Comparison of ENCODE assay signal across 12 cellular contexts in genomic region chr9:74281674-74282073, GRCh38.
DNase-seq lines count a peak whose midpoint lies in the region; ATAC-seq and TF ChIP-seq lines count a peak whose summit lies in the region.
"Had no signal": no experiment of that assay in that cellular context is flagged by ENCODE, and none has a peak within 500 bp of the region (broad histone marks: within the 10 kb centered on the region; RNA-seq: fewer than 3 reads in every experiment).

No MANE protein-coding gene starts in this region.

- intact Hi-C loops in activated CD4-positive, alpha-beta memory T cell treated with anti-CD3 and anti-CD28 coated beads for 36 hours (cut with micrococcal nuclease): no loop called here
- intact Hi-C loops in mammary epithelial cell (cut with micrococcal nuclease): loop anchor here (1.0 kb wide), 1 partner anchor 597 kb away; no protein-coding TSS in a partner anchor
- intact Hi-C loops in aorta (cut with DNase I): no loop called here

- dilution Hi-C loops in mammary epithelial cell (cut with HindIII; ENCODE audit: low sequenced_read_pairs): no loop called here

- H3K4me2 ChIP-seq in mammary epithelial cell (ENCODE audit: insufficient read depth, low read depth, low read length): no peak overlapping the region

- WGBS in mammary epithelial cell (ENCODE audit: low coverage, missing lambda C conversion rate): 100% methylated on average over 1 of the region's 1 CpG
- 98 to 100% methylated on average over 1 of the region's 1 CpG for WGBS in aorta, 2 donors

- no peaks in the 10 kb centered on the region for H3K27me3 Mint-ChIP-seq in activated CD4-positive, alpha-beta memory T cell treated with anti-CD3 and anti-CD28 coated beads for 36 hours
- no peaks in the 10 kb centered on the region for H3K27me3 Mint-ChIP-seq in activated CD4-positive, alpha-beta memory T cell treated with anti-CD3 and anti-CD28 coated beads, Interleukin-2, amount 10 ng/mL, durations not matched to agents 7 days and 5 days
- H3K27me3 Mint-ChIP-seq in T-helper 17 cell: no peaks in the 10 kb centered on the region

- H2AFZ ChIP-seq in mammary epithelial cell (ENCODE audit: low read depth, low read length): no peak overlapping the region

- H3K36me3 Mint-ChIP-seq in activated CD4-positive, alpha-beta memory T cell treated with anti-CD3 and anti-CD28 coated beads for 36 hours: no peaks in the 10 kb centered on the region
- H3K36me3 Mint-ChIP-seq in activated CD4-positive, alpha-beta memory T cell treated with anti-CD3 and anti-CD28 coated beads, Interleukin-2, amount 10 ng/mL, durations not matched to agents 7 days and 5 days (ENCODE audit: low read depth): no peaks in the 10 kb centered on the region
- H3K36me3 Mint-ChIP-seq in T-helper 17 cell (ENCODE audit: low read depth): no peaks in the 10 kb centered on the region
- H3K36me3 Mint-ChIP-seq: stimulated activated effector memory CD8-positive, alpha-beta T cell treated with anti-CD3 and anti-CD28 coated beads, Interleukin-12 subunit alpha, Interleukin-12 subunit beta, amount 100 ng/mL, for 72 hours had no signal

- H3K27ac ChIP-seq in mammary epithelial cell (ENCODE audit: insufficient read depth, low read depth, low read length) (no peak overlapping the region), aorta (ENCODE audit: low read depth in 1 of 2, low read length in 2 of 2) (no peak overlapping the region)

- CTCF ChIA-PET in activated CD4-positive, alpha-beta memory T cell treated with anti-CD3 and anti-CD28 coated beads for 36 hours (lab: Charles Lee): no interaction called here
- CTCF ChIA-PET in activated CD4-positive, alpha-beta memory T cell treated with anti-CD3 and anti-CD28 coated beads, Interleukin-2, amount 10 ng/mL, durations not matched to agents 7 days and 5 days (lab: Charles Lee): no interaction called here
- CTCF ChIA-PET in mammary epithelial cell (lab: Charles Lee; ENCODE audit: low non-redundant PET): interaction anchor here (0.6 to 1.0 kb wide), 2 partner anchors 598 to 1627 kb away, joined by 3 to 7 read pairs; no protein-coding TSS in a partner anchor

- ATAC-seq in aorta (ENCODE audit: low FRiP score) (no peak), T-helper 17 cell (no peak)
- ATAC-seq: stimulated activated effector memory CD8-positive, alpha-beta T cell treated with anti-CD3 and anti-CD28 coated beads, Interleukin-12 subunit alpha, Interleukin-12 subunit beta, amount 100 ng/mL, for 72 hours had no signal

- in situ Hi-C loops in mammary epithelial cell (cut with MboI; ENCODE audit: low sequenced_read_pairs in 2 of 2): no loop called here

- peaks cover 3% of the 10 kb centered on the region for H3K4me1 Mint-ChIP-seq in activated CD4-positive, alpha-beta memory T cell treated with anti-CD3 and anti-CD28 coated beads for 36 hours (ENCODE audit: low read depth)
- H3K4me1 Mint-ChIP-seq in activated CD4-positive, alpha-beta memory T cell treated with anti-CD3 and anti-CD28 coated beads, Interleukin-2, amount 10 ng/mL, durations not matched to agents 7 days and 5 days: peaks cover 15% of the 10 kb centered on the region
- no peaks in the 10 kb centered on the region for H3K4me1 Mint-ChIP-seq in T-helper 17 cell

- peaks cover 2% of the 10 kb centered on the region for H3K9me3 Mint-ChIP-seq in activated CD4-positive, alpha-beta memory T cell treated with anti-CD3 and anti-CD28 coated beads for 36 hours
- no peaks in the 10 kb centered on the region for H3K9me3 Mint-ChIP-seq in activated CD4-positive, alpha-beta memory T cell treated with anti-CD3 and anti-CD28 coated beads, Interleukin-2, amount 10 ng/mL, durations not matched to agents 7 days and 5 days
- H3K9me3 Mint-ChIP-seq: stimulated activated effector memory CD8-positive, alpha-beta T cell treated with anti-CD3 and anti-CD28 coated beads, Interleukin-12 subunit alpha, Interleukin-12 subunit beta, amount 100 ng/mL, for 72 hours had no signal

- H3K27ac Mint-ChIP-seq in activated CD4-positive, alpha-beta memory T cell treated with anti-CD3 and anti-CD28 coated beads for 36 hours: no peak overlapping the region
- H3K27ac Mint-ChIP-seq in activated CD4-positive, alpha-beta memory T cell treated with anti-CD3 and anti-CD28 coated beads, Interleukin-2, amount 10 ng/mL, durations not matched to agents 7 days and 5 days: no peak overlapping the region
- H3K27ac Mint-ChIP-seq in T-helper 17 cell: no peak overlapping the region
- H3K27ac Mint-ChIP-seq: stimulated activated effector memory CD8-positive, alpha-beta T cell treated with anti-CD3 and anti-CD28 coated beads, Interleukin-12 subunit alpha, Interleukin-12 subunit beta, amount 100 ng/mL, for 72 hours had no signal

- no peak overlapping the region for H3K4me3 ChIP-seq in mammary epithelial cell (replicated peaks in 1 of 3; ENCODE audit: insufficient read depth in 1 of 3, low read depth in 2 of 3, low read length in 3 of 3)
- no peak overlapping the region for H3K4me3 ChIP-seq in retinal pigment epithelial cell (ENCODE audit: low read length)
- H3K4me3 ChIP-seq in aorta (ENCODE audit: low read length in 2 of 2): no peak overlapping the region

- H4K20me1 ChIP-seq in mammary epithelial cell (ENCODE audit: insufficient read depth, low read length): no peaks in the 10 kb centered on the region

- H3K4me3 Mint-ChIP-seq in activated CD4-positive, alpha-beta memory T cell treated with anti-CD3 and anti-CD28 coated beads for 36 hours: no peak overlapping the region
- no peak overlapping the region for H3K4me3 Mint-ChIP-seq in activated CD4-positive, alpha-beta memory T cell treated with anti-CD3 and anti-CD28 coated beads, Interleukin-2, amount 10 ng/mL, durations not matched to agents 7 days and 5 days
- no peak overlapping the region for H3K4me3 Mint-ChIP-seq in T-helper 17 cell
- H3K4me3 Mint-ChIP-seq: stimulated activated effector memory CD8-positive, alpha-beta T cell treated with anti-CD3 and anti-CD28 coated beads, Interleukin-12 subunit alpha, Interleukin-12 subunit beta, amount 100 ng/mL, for 72 hours had no signal

- TF ChIP-seq CTCF in LNCAP (IDR thresholded peaks at IDR 0.05) (peak; percentile 43; the same call in 1 of the 2 replicates), mammary epithelial cell (conservative IDR thresholded peaks at IDR 0.05 in 1 of 2, IDR thresholded peaks at IDR 0.05 in 1 of 2; ENCODE audit: extremely low read depth in 1 of 2, insufficient read depth in 1 of 2, low read depth in 1 of 2, low read length in 2 of 2) (peak; percentile 14 to 38), retinal pigment epithelial cell (conservative IDR thresholded peaks at IDR 0.05; ENCODE audit: low read depth, low read length) (peak; percentile 53)

- no peaks in the 10 kb centered on the region for H3K4me1 ChIP-seq in mammary epithelial cell (ENCODE audit: insufficient read depth, low read length)
- no peaks in the 10 kb centered on the region for H3K4me1 ChIP-seq in aorta (ENCODE audit: control insufficient read depth in 1 of 2, insufficient read depth in 2 of 2, low read length in 2 of 2)

- no peaks in the 10 kb centered on the region for H3K79me2 ChIP-seq in mammary epithelial cell (ENCODE audit: insufficient read depth, low read length)

- BruUV-seq in mammary epithelial cell (replicated peaks; lab: Mats Ljungman, UMichigan): no TSS peak

- no peak overlapping the region for H3K9ac ChIP-seq in mammary epithelial cell (ENCODE audit: insufficient read depth, low read length)

- POLR2A ChIA-PET in activated CD4-positive, alpha-beta memory T cell treated with anti-CD3 and anti-CD28 coated beads for 36 hours (lab: Charles Lee): no interaction called here
- POLR2A ChIA-PET in activated CD4-positive, alpha-beta memory T cell treated with anti-CD3 and anti-CD28 coated beads, Interleukin-2, amount 10 ng/mL, durations not matched to agents 7 days and 5 days (lab: Charles Lee): no interaction called here

- H3K9me3 ChIP-seq in mammary epithelial cell (replicated peaks; ENCODE audit: insufficient read depth, low read length) (no peaks in the 10 kb centered on the region), aorta (ENCODE audit: control insufficient read depth, low read length) (no peaks in the 10 kb centered on the region), T-helper 17 cell (ENCODE audit: control insufficient read depth, low read length, poor library complexity, severe bottlenecking) (no peaks in the 10 kb centered on the region)

- DNase-seq in activated CD4-positive, alpha-beta memory T cell treated with anti-CD3 and anti-CD28 coated beads for 36 hours: peak; percentile 16
- no peak for DNase-seq in activated CD4-positive, alpha-beta memory T cell treated with anti-CD3 and anti-CD28 coated beads, Interleukin-2, amount 10 ng/mL, durations not matched to agents 7 days and 5 days
- DNase-seq in mammary epithelial cell: no peak
- DNase-seq in retinal pigment epithelial cell (ENCODE audit: low read depth): no peak
- no peak for DNase-seq in aorta
- no peak for DNase-seq in NOMO-1 treated with dmso at 0.1 percent for 144 hours (lab: John Stamatoyannopoulos, UW; ENCODE audit: unreplicated experiment)
- DNase-seq in T-helper 17 cell: no peak
- DNase-seq: activated CD8-positive, alpha-beta memory T cell treated with anti-CD3 and anti-CD28 coated beads, Interleukin-2, amount 50 U/mL, for 48 hours; islet precursor cell; NCI-H510A had no signal

- H3K36me3 ChIP-seq in mammary epithelial cell (ENCODE audit: insufficient read depth, low read length) (no peaks in the 10 kb centered on the region), aorta (ENCODE audit: control insufficient read depth in 1 of 2, insufficient read depth in 2 of 2, low read length in 1 of 2) (no peaks in the 10 kb centered on the region)

- H3K27me3 ChIP-seq in mammary epithelial cell (ENCODE audit: insufficient read depth, low read length): no peaks in the 10 kb centered on the region
- H3K27me3 ChIP-seq in aorta (ENCODE audit: control insufficient read depth in 1 of 2, insufficient read depth in 2 of 2, low read length in 1 of 2): no peaks in the 10 kb centered on the region
